Comparison of ENCODE assay signal across 8 cellular contexts in the genomic region with DNA sequence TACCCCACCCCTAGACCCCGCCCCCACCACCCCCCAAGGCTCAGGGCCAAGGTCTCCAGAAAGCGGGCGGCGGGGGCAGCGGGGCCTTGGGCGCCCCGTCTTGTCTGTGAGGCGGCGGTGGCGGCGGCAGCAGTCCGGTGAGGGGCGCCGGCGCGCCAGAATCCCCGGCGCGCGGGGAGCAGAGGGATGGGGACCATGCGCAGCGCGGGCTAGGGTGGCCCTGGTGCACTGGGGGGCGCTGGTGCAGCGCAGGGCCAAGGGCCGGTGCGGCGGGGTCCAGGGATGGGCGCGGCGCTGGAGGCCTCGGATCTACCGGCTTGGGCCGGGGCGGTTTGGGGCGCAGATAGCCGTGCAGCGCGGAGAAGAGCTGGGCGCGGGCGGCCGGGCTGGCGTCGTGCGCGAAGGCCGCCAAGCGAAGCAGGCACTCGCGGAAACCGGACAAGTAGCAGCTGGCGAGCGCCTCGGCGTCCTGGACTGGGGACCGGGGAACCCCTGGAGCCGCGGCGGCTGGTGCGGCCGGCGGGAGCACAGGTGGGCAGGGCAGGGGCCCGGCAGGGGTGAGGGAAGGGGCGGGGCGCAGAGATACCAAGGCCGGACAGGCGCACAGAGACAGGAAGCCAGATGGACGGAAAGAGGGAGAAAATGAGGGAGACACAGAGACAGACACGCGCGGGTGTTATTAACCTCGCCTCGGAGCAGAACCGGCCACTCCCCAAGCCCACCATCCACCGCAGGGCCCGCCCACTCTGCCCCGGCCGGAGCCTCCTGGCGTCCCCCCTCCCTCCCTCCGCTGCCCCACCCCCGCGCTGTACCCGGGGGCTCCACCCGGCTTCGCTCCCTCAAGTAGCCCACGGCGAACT. TPM values are rescaled to one million over a fixed set of nuclear protein-coding genes. Genes with fewer than 3 reads are reported as not detected.
DNase-seq lines count a peak whose midpoint lies in the region; ATAC-seq and TF ChIP-seq lines count a peak whose summit lies in the region.

No MANE protein-coding gene starts in this region.

- no peak overlapping the region for H3K27ac Mint-ChIP-seq in WTC11
- H3K27ac Mint-ChIP-seq in mesothelial cell of epicardium = no peak overlapping the region

- H3K27ac ChIP-seq in epithelial cell of prostate (peak overlapping the region; percentile 94), substantia nigra (ENCODE audit: low read depth, low read length, poor library complexity, severe bottlenecking) (peak overlapping the region; percentile 42)

- in situ Hi-C loops in GM13976 (cut with MboI; ENCODE audit: low sequenced_read_pairs, unreplicated experiment) = no loop called here

- H3K36me3 Mint-ChIP-seq in WTC11 (no peaks in the 10 kb centered on the region), mesothelial cell of epicardium (no peaks in the 10 kb centered on the region)

- DNase-seq in AG08395 (ENCODE audit: low spot score) (peak; percentile 38), GM13976 (ENCODE audit: low spot score) (peak; percentile 77), M059J (ENCODE audit: low read depth) (peak; percentile 76), WTC11 (ENCODE audit: low spot score) (peak; percentile 90), epithelial cell of prostate (ENCODE audit: low read depth, low spot score) (no peak), mesothelial cell of epicardium (ENCODE audit: low spot score in 2 of 2, unreplicated experiment in 2 of 2) (peak in 1 of 2 experiments; percentile 69), substantia nigra (lab: John Stamatoyannopoulos, UW) (peak in 42 of 49 donors; percentile 21 to 83 (median 59))

- peaks cover 17% of the 10 kb centered on the region for H3K4me1 Mint-ChIP-seq in WTC11
- H3K4me1 Mint-ChIP-seq in mesothelial cell of epicardium = peaks cover 55% of the 10 kb centered on the region

- ATAC-seq in WTC11 (peak; percentile 29), HG03439 (IDR thresholded peaks at IDR 0.05; ENCODE audit: unreplicated experiment) (no peak)

- CTCF ChIA-PET in WTC11 (lab: Charles Lee) = interaction anchor here (0.5 to 9.8 kb wide), 23 partner anchors 12 to 253 kb away, joined by 3 to 118 read pairs (median 4); partner anchors contain the start of genes AURKB, CNTROB, SLC25A35 and TRAPPC1

- TF ChIP-seq CTCF in GM13976 (IDR thresholded peaks at IDR 0.05; ENCODE audit: borderline replicate concordance, control extremely low read depth, extremely low read depth, insufficient read depth, missing control alignments) (peak; percentile 90), WTC11 (IDR thresholded peaks at IDR 0.05) (no peak; the same call in 1 of the 2 replicates), mesothelial cell of epicardium (IDR thresholded peaks at IDR 0.05; ENCODE audit: unreplicated experiment) (no peak)

- peaks cover 71% of the 10 kb centered on the region for H3K27me3 Mint-ChIP-seq in WTC11 (ENCODE audit: low read depth)
- peaks cover 71% of the 10 kb centered on the region for H3K27me3 Mint-ChIP-seq in mesothelial cell of epicardium (ENCODE audit: low read depth)

- H3K4me3 Mint-ChIP-seq in WTC11 (peak overlapping the region; percentile 85), mesothelial cell of epicardium (peak overlapping the region; percentile 92)

- H3K9me3 Mint-ChIP-seq in WTC11 (no peaks in the 10 kb centered on the region), mesothelial cell of epicardium (no peaks in the 10 kb centered on the region)

- POLR2A ChIA-PET in WTC11 (lab: Charles Lee) = interaction anchor here (0.6 to 2.5 kb wide), 5 partner anchors 12 to 209 kb away, joined by 3 to 9 read pairs (median 4); no protein-coding TSS in a partner anchor

TF ChIP-seq in WTC11, 78 proteins besides CTCF, POLR2A, EP300 and RAD21 (continues in another document):
- 0 out of 2 replicates have a peak, but pooled peaks have one; percentile 39 for TF ChIP-seq TEAD1 (CRISPR knock-in tag; IDR thresholded peaks at IDR 0.05)
- TF ChIP-seq, protein P1, sequence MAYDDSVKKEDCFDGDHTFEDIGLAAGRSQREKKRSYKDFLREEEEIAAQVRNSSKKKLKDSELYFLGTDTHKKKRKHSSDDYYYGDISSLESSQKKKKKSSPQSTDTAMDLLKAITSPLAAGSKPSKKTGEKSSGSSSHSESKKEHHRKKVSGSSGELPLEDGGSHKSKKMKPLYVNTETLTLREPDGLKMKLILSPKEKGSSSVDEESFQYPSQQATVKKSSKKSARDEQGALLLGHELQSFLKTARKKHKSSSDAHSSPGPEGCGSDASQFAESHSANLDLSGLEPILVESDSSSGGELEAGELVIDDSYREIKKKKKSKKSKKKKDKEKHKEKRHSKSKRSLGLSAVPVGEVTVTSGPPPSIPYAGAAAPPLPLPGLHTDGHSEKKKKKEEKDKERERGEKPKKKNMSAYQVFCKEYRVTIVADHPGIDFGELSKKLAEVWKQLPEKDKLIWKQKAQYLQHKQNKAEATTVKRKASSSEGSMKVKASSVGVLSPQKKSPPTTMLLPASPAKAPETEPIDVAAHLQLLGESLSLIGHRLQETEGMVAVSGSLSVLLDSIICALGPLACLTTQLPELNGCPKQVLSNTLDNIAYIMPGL (CRISPR knock-in tag; IDR thresholded peaks at IDR 0.05) = peak; percentile 98
- no peak; the same call in 1 of the 2 replicates for TF ChIP-seq E2F4 (CRISPR knock-in tag; IDR thresholded peaks at IDR 0.05; ENCODE audit: borderline replicate concordance, low read depth)
- TF ChIP-seq E2F5 (CRISPR knock-in tag; IDR thresholded peaks at IDR 0.05) = 0 out of 2 replicates have a peak, but pooled peaks have one; percentile 33
- TF ChIP-seq KAT7 (CRISPR knock-in tag; IDR thresholded peaks at IDR 0.05; ENCODE audit: borderline replicate concordance) = 0 out of 2 replicates have a peak, but pooled peaks have one; percentile 58
- peak; percentile 87; the same call in 1 of the 2 replicates for TF ChIP-seq ARID4B (CRISPR knock-in tag; IDR thresholded peaks at IDR 0.05; ENCODE audit: borderline replicate concordance)

RNA-seq across cellular contexts. Expression of gene HES7, which starts 2.1 kb away (rescaled TPM):
- total RNA-seq in M059J (2014; rRNA removed; shearing (Covaris generic)) = 0.22 and 0.94 TPM in 2 replicates
- total RNA-seq in WTC11 (2021) (3.1 to 3.9 TPM (median 3.7 TPM) in 3 replicates), mesothelial cell of epicardium (0.45 to 0.75 TPM (median 0.66 TPM) in 3 replicates)

RNA-seq across cellular contexts. Expression of gene ALOXE3, which starts 3.4 kb away (rescaled TPM):
- 0.44 TPM in 1 of 2 replicates, not detected in the other for total RNA-seq in M059J (2014; rRNA removed; shearing (Covaris generic))
- total RNA-seq in WTC11 (2021) (0.48 to 0.81 TPM (median 0.62 TPM) in 3 replicates), mesothelial cell of epicardium (0.09 to 0.13 TPM in 2 of 3 replicates, not detected in the other)

RNA-seq across cellular contexts. Expression of gene PER1, which starts 30.4 kb away (rescaled TPM):
- 10.6 and 18.4 TPM in 2 replicates for total RNA-seq in M059J (2014; rRNA removed; shearing (Covaris generic))
- total RNA-seq in WTC11 (2021) (30.6 to 46.9 TPM (median 34.0 TPM) in 3 replicates), mesothelial cell of epicardium (55.2 to 70.2 TPM (median 58.0 TPM) in 3 replicates)

RNA-seq across cellular contexts. Expression of gene ALOX12B, which starts 34.2 kb away (rescaled TPM):
- total RNA-seq in M059J (2014; rRNA removed; shearing (Covaris generic)) = not detected in 2 replicates
- total RNA-seq in WTC11 (2021) = 0.72 to 1.8 TPM (median 0.82 TPM) in 3 replicates
- total RNA-seq in mesothelial cell of epicardium = 0.70 TPM in 1 of 3 replicates, not detected in the others

RNA-seq across cellular contexts. Expression of gene VAMP2, which starts 41.0 kb away (rescaled TPM):
- 3.8 and 4.4 TPM in 2 replicates for total RNA-seq in M059J (2014; rRNA removed; shearing (Covaris generic))
- total RNA-seq in WTC11 (2021) (24.1 to 27.4 TPM (median 24.3 TPM) in 3 replicates), mesothelial cell of epicardium (51.3 to 55.3 TPM (median 54.8 TPM) in 3 replicates)
